35 cellular contexts compared by ENCODE assay signal in genomic region chr12:129750426-129750825, GRCh38.
"Had no signal": no experiment of that assay in that cellular context is flagged by ENCODE, and none has a peak within 500 bp of the region (broad histone marks: within the 10 kb centered on the region; RNA-seq: fewer than 3 reads in every experiment).

No MANE protein-coding gene starts in this region.

- H2AFZ ChIP-seq: PC-9 had no signal

- H3K9me3 Mint-ChIP-seq: activated naive CD4-positive, alpha-beta T cell treated with anti-CD3 and anti-CD28 coated beads, Interleukin-2, amount 10 ng/mL, durations not matched to agents 7 days and 5 days; activated naive CD8-positive, alpha-beta T cell treated with anti-CD3 and anti-CD28 coated beads, Interleukin-2, amount 50 U/mL, for 24 hours had no signal

- H3K4me3 Mint-ChIP-seq: activated CD4-positive, alpha-beta memory T cell treated with anti-CD3 and anti-CD28 coated beads, Interleukin-2, amount 10 ng/mL, durations not matched to agents 7 days and 5 days; activated CD8-positive, alpha-beta memory T cell treated with anti-CD3 and anti-CD28 coated beads, Interleukin-2, amount 10 ng/mL, durations not matched to agents 7 days and 5 days; activated naive CD4-positive, alpha-beta T cell treated with anti-CD3 and anti-CD28 coated beads, Interleukin-2, amount 10 ng/mL, durations not matched to agents 7 days and 5 days; activated naive CD8-positive, alpha-beta T cell; activated naive CD8-positive, alpha-beta T cell treated with anti-CD3 and anti-CD28 coated beads, Interleukin-2, amount 50 U/mL, for 24 hours; brain had no signal

- H3K36me3 ChIP-seq: MG63, WERI-Rb-1 had no signal

- H3K4me1 Mint-ChIP-seq: activated CD4-positive, alpha-beta memory T cell treated with anti-CD3 and anti-CD28 coated beads, Interleukin-2, amount 10 ng/mL, durations not matched to agents 7 days and 5 days; activated CD8-positive, alpha-beta memory T cell treated with anti-CD3 and anti-CD28 coated beads, Interleukin-2, amount 10 ng/mL, durations not matched to agents 7 days and 5 days; activated naive CD4-positive, alpha-beta T cell treated with anti-CD3 and anti-CD28 coated beads, Interleukin-2, amount 10 ng/mL, durations not matched to agents 7 days and 5 days; activated naive CD8-positive, alpha-beta T cell treated with anti-CD3 and anti-CD28 coated beads, Interleukin-2, amount 50 U/mL, for 24 hours; brain had no signal

- H3K27ac ChIP-seq: PC-9, WERI-Rb-1 had no signal

- H3K36me3 Mint-ChIP-seq: activated CD8-positive, alpha-beta memory T cell treated with anti-CD3 and anti-CD28 coated beads, Interleukin-2, amount 10 ng/mL, durations not matched to agents 7 days and 5 days; activated naive CD4-positive, alpha-beta T cell treated with anti-CD3 and anti-CD28 coated beads, Interleukin-2, amount 10 ng/mL, durations not matched to agents 7 days and 5 days; activated naive CD8-positive, alpha-beta T cell; brain had no signal

- H3K27me3 Mint-ChIP-seq: activated CD4-positive, alpha-beta memory T cell treated with anti-CD3 and anti-CD28 coated beads, Interleukin-2, amount 10 ng/mL, durations not matched to agents 7 days and 5 days; activated CD8-positive, alpha-beta memory T cell treated with anti-CD3 and anti-CD28 coated beads, Interleukin-2, amount 10 ng/mL, durations not matched to agents 7 days and 5 days; activated naive CD4-positive, alpha-beta T cell treated with anti-CD3 and anti-CD28 coated beads, Interleukin-2, amount 10 ng/mL, durations not matched to agents 7 days and 5 days; activated naive CD8-positive, alpha-beta T cell; activated naive CD8-positive, alpha-beta T cell treated with anti-CD3 and anti-CD28 coated beads, Interleukin-2, amount 50 U/mL, for 24 hours; brain had no signal

- ATAC-seq: activated CD8-positive, alpha-beta memory T cell treated with anti-CD3 and anti-CD28 coated beads, Interleukin-2, amount 10 ng/mL, durations not matched to agents 7 days and 5 days; activated naive CD8-positive, alpha-beta T cell treated with anti-CD3 and anti-CD28 coated beads, Interleukin-2, amount 50 U/mL, for 24 hours; K562 had no signal

- H3K4me3 ChIP-seq: K562, MG63, PC-9 had no signal

- H3K27ac Mint-ChIP-seq: activated CD4-positive, alpha-beta memory T cell treated with anti-CD3 and anti-CD28 coated beads, Interleukin-2, amount 10 ng/mL, durations not matched to agents 7 days and 5 days; activated CD8-positive, alpha-beta memory T cell treated with anti-CD3 and anti-CD28 coated beads, Interleukin-2, amount 10 ng/mL, durations not matched to agents 7 days and 5 days; activated naive CD4-positive, alpha-beta T cell treated with anti-CD3 and anti-CD28 coated beads, Interleukin-2, amount 10 ng/mL, durations not matched to agents 7 days and 5 days; activated naive CD8-positive, alpha-beta T cell; activated naive CD8-positive, alpha-beta T cell treated with anti-CD3 and anti-CD28 coated beads, Interleukin-2, amount 50 U/mL, for 24 hours; brain had no signal

- H3K4me2 ChIP-seq: PC-9 had no signal

- H3K9me3 ChIP-seq: MG63 had no signal

- H3K27me3 ChIP-seq: MG63 had no signal

- DNase-seq: activated CD4-positive, alpha-beta memory T cell treated with anti-CD3 and anti-CD28 coated beads, Interleukin-2, amount 10 ng/mL, durations not matched to agents 7 days and 5 days; activated CD4-positive, alpha-beta T cell treated with anti-CD3 and anti-CD28 coated beads for 1 hour; activated CD4-positive, alpha-beta T cell treated with anti-CD3 and anti-CD28 coated beads for 48 hours; activated CD4-positive, CD25-positive, alpha-beta regulatory T cell; activated CD8-positive, alpha-beta memory T cell treated with anti-CD3 and anti-CD28 coated beads for 24 hours; activated CD8-positive, alpha-beta memory T cell treated with anti-CD3 and anti-CD28 coated beads, Interleukin-2, amount 10 ng/mL, durations not matched to agents 7 days and 5 days; activated CD8-positive, alpha-beta memory T cell treated with anti-CD3 and anti-CD28 coated beads, Interleukin-2, amount 50 U/mL, for 48 hours; activated effector memory CD4-positive, alpha-beta T cell treated with Interleukin-2 at 50 U/mL for 16 hours; activated naive CD4-positive, alpha-beta T cell treated with anti-CD3 and anti-CD28 coated beads, Interleukin-2, amount 10 ng/mL, durations not matched to agents 7 days and 5 days; activated naive CD8-positive, alpha-beta T cell treated with anti-CD3 and anti-CD28 coated beads, Interleukin-2, amount 50 U/mL, for 24 hours; activated T-cell treated with anti-CD3 and anti-CD28 coated beads, Interleukin-2, amount 50 U/mL, for 48 hours; amniotic stem cell; aorta; central memory CD4-positive, alpha-beta T cell; MG63; NCI-H1048; NCI-H1436 treated with DMSO at 0.1 percent for 48 hours; NCI-H187; NCI-H2029 treated with DMSO at 0.1 percent for 48 hours; NCI-H2107; NCI-H2171; NCI-H510A; NCI-H526; NCI-H748 treated with DMSO at 0.1 percent for 48 hours; NK-92 treated with Interleukin-12 subunit alpha and Interleukin-12 subunit beta, amount 100 ng/mL, for 24 hours; PC-9; Right ventricle myocardium superior; SW 1271; T-helper 1 cell; T-helper 2 cell; T-helper 9 cell; WERI-Rb-1 had no signal
